In the genomic region with DNA sequence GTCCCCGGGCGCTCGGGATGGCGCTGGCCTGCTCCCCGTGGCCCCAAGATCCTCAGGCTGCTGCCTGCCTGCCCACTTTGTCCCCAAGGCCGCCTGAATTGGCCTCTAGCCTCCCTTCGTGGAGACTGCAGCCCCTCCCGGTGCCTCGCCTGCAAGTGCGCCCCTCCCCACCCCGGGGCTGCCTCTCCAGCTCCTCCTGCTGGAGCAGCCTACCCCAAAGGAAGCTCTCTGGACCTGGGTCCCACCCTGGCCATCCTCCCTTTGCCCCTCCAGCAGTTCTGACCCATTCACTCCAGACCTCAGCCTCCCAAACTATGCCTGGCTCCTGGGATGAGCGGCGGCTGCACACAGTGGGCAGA, we compare ENCODE assay signal across 1 cellular context.
TF ChIP-seq lines count a peak whose summit lies in the region.

No MANE protein-coding gene starts in this region.

TF ChIP-seq in GM23338, 12 proteins besides CTCF, POLR2A, EP300 and RAD21 (continued from another document):
- TF ChIP-seq, protein P1, sequence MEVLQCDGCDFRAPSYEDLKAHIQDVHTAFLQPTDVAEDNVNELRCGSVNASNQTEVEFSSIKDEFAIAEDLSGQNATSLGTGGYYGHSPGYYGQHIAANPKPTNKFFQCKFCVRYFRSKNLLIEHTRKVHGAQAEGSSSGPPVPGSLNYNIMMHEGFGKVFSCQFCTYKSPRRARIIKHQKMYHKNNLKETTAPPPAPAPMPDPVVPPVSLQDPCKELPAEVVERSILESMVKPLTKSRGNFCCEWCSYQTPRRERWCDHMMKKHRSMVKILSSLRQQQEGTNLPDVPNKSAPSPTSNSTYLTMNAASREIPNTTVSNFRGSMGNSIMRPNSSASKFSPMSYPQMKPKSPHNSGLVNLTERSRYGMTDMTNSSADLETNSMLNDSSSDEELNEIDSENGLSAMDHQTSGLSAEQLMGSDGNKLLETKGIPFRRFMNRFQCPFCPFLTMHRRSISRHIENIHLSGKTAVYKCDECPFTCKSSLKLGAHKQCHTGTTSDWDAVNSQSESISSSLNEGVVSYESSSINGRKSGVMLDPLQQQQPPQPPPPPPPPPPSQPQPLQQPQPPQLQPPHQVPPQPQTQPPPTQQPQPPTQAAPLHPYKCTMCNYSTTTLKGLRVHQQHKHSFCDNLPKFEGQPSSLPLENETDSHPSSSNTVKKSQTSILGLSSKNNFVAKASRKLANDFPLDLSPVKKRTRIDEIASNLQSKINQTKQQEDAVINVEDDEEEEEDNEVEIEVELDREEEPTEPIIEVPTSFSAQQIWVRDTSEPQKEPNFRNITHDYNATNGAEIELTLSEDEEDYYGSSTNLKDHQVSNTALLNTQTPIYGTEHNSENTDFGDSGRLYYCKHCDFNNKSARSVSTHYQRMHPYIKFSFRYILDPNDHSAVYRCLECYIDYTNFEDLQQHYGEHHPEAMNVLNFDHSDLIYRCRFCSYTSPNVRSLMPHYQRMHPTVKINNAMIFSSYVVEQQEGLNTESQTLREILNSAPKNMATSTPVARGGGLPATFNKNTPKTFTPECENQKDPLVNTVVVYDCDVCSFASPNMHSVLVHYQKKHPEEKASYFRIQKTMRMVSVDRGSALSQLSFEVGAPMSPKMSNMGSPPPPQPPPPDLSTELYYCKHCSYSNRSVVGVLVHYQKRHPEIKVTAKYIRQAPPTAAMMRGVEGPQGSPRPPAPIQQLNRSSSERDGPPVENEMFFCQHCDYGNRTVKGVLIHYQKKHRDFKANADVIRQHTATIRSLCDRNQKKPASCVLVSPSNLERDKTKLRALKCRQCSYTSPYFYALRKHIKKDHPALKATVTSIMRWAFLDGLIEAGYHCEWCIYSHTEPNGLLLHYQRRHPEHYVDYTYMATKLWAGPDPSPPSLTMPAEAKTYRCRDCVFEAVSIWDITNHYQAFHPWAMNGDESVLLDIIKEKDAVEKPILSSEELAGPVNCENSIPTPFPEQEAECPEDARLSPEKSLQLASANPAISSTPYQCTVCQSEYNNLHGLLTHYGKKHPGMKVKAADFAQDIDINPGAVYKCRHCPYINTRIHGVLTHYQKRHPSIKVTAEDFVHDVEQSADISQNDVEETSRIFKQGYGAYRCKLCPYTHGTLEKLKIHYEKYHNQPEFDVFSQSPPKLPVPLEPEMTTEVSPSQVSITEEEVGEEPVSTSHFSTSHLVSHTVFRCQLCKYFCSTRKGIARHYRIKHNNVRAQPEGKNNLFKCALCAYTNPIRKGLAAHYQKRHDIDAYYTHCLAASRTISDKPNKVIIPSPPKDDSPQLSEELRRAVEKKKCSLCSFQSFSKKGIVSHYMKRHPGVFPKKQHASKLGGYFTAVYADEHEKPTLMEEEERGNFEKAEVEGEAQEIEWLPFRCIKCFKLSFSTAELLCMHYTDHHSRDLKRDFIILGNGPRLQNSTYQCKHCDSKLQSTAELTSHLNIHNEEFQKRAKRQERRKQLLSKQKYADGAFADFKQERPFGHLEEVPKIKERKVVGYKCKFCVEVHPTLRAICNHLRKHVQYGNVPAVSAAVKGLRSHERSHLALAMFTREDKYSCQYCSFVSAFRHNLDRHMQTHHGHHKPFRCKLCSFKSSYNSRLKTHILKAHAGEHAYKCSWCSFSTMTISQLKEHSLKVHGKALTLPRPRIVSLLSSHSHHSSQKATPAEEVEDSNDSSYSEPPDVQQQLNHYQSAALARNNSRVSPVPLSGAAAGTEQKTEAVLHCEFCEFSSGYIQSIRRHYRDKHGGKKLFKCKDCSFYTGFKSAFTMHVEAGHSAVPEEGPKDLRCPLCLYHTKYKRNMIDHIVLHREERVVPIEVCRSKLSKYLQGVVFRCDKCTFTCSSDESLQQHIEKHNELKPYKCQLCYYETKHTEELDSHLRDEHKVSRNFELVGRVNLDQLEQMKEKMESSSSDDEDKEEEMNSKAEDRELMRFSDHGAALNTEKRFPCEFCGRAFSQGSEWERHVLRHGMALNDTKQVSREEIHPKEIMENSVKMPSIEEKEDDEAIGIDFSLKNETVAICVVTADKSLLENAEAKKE (CRISPR knock-in tag; IDR thresholded peaks at IDR 0.05): no peak
- TF ChIP-seq, protein P2, sequence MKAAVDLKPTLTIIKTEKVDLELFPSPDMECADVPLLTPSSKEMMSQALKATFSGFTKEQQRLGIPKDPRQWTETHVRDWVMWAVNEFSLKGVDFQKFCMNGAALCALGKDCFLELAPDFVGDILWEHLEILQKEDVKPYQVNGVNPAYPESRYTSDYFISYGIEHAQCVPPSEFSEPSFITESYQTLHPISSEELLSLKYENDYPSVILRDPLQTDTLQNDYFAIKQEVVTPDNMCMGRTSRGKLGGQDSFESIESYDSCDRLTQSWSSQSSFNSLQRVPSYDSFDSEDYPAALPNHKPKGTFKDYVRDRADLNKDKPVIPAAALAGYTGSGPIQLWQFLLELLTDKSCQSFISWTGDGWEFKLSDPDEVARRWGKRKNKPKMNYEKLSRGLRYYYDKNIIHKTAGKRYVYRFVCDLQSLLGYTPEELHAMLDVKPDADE (IDR thresholded peaks at IDR 0.05): no peak
- TF ChIP-seq CREB1 (CRISPR knock-in tag; IDR thresholded peaks at IDR 0.05; ENCODE audit: low read depth) (no peak), EZH2 (IDR thresholded peaks at IDR 0.05; ENCODE audit: low read depth, unreplicated experiment) (no peak), NANOG (IDR thresholded peaks at IDR 0.05; ENCODE audit: borderline replicate concordance) (no peak), JUNB (IDR thresholded peaks at IDR 0.05; ENCODE audit: unreplicated experiment) (no peak), POLR2AphosphoS5 (IDR thresholded peaks at IDR 0.05; ENCODE audit: low read depth) (no peak), EZH2phosphoT487 (IDR thresholded peaks at IDR 0.05; ENCODE audit: unreplicated experiment) (no peak), ZNF114 (CRISPR knock-in tag; IDR thresholded peaks at IDR 0.05) (no peak)
- TF ChIP-seq, protein P3, sequence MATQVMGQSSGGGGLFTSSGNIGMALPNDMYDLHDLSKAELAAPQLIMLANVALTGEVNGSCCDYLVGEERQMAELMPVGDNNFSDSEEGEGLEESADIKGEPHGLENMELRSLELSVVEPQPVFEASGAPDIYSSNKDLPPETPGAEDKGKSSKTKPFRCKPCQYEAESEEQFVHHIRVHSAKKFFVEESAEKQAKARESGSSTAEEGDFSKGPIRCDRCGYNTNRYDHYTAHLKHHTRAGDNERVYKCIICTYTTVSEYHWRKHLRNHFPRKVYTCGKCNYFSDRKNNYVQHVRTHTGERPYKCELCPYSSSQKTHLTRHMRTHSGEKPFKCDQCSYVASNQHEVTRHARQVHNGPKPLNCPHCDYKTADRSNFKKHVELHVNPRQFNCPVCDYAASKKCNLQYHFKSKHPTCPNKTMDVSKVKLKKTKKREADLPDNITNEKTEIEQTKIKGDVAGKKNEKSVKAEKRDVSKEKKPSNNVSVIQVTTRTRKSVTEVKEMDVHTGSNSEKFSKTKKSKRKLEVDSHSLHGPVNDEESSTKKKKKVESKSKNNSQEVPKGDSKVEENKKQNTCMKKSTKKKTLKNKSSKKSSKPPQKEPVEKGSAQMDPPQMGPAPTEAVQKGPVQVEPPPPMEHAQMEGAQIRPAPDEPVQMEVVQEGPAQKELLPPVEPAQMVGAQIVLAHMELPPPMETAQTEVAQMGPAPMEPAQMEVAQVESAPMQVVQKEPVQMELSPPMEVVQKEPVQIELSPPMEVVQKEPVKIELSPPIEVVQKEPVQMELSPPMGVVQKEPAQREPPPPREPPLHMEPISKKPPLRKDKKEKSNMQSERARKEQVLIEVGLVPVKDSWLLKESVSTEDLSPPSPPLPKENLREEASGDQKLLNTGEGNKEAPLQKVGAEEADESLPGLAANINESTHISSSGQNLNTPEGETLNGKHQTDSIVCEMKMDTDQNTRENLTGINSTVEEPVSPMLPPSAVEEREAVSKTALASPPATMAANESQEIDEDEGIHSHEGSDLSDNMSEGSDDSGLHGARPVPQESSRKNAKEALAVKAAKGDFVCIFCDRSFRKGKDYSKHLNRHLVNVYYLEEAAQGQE (IDR thresholded peaks at IDR 0.05; ENCODE audit: unreplicated experiment): no peak
